ENCODE assay signal across 8 cellular contexts in genomic region chr22:25563757-25564319, GRCh38. TPM values are rescaled to one million over a fixed set of nuclear protein-coding genes. Genes with fewer than 3 reads are reported as not detected.
A peak's percentile ranks its signal among the peaks of the same experiment; 100 is the strongest.
DNase-seq lines count a peak whose midpoint lies in the region; ATAC-seq, FAIRE-seq and TF ChIP-seq lines count a peak whose summit lies in the region.

No MANE protein-coding gene starts in this region.

- CTCF ChIA-PET in CD4-positive, alpha-beta T cell (lab: Charles Lee), result no interaction called here
- CTCF ChIA-PET in HepG2 (lab: Yijun Ruan, JAX; ENCODE audit: low intra/inter-chr PET ratio, low total read pairs), result no interaction called here

- BruUV-seq in HepG2 (replicated peaks; lab: Mats Ljungman, UMichigan), result TSS peak; percentile 76

- no peaks in the 10 kb centered on the region for H3K9me2 ChIP-seq in GM23338 (ENCODE audit: insufficient read depth)
- no peaks in the 10 kb centered on the region for H3K9me2 ChIP-seq in OCI-LY1 (ENCODE audit: low read depth, low read length)

- TF ChIP-seq POLR2A in HepG2 (IDR thresholded peaks at IDR 0.05; ENCODE audit: insufficient read depth in 1 of 2, low read depth in 2 of 2, low read length in 2 of 2), result peak in 1 of 2 experiments; percentile 59; a peak in 2 of 4 replicates

- peaks cover 34% of the 10 kb centered on the region for H3K79me2 ChIP-seq in GM23338 (replicated peaks; ENCODE audit: insufficient read depth)
- H3K79me2 ChIP-seq in OCI-LY1 (ENCODE audit: insufficient read depth, low read length), result no peaks in the 10 kb centered on the region
- H3K79me2 ChIP-seq in HepG2 (ENCODE audit: insufficient read depth, low read length), result peaks cover 16% of the 10 kb centered on the region

- ATAC-seq in CD4-positive, alpha-beta T cell (ENCODE audit: poor library complexity), result peak; percentile 22
- peak; percentile 58 for ATAC-seq in GM23338
- peak; percentile 73 for ATAC-seq in HepG2
- no peak for ATAC-seq in GM21423 (IDR thresholded peaks at IDR 0.05; ENCODE audit: unreplicated experiment)

- peak overlapping the region; percentile 88 for H3K4me3 Mint-ChIP-seq in CD4-positive, alpha-beta T cell
- H3K4me3 Mint-ChIP-seq in GM23338, result peak overlapping the region; percentile 81

- peak; percentile 60 for FAIRE-seq in HepG2 (lab: Jason Lieb, UNC)

- H3K9ac ChIP-seq in OCI-LY1 (ENCODE audit: low read length) (peak overlapping the region; percentile 20; the same call in 1 of the 2 replicates), HepG2 (ENCODE audit: insufficient read depth, low read depth, low read length) (peak overlapping the region; percentile 69)

- H3K27ac ChIP-seq in CD4-positive, alpha-beta T cell (ENCODE audit: low read depth, low read length), result no peak overlapping the region
- H3K27ac ChIP-seq in GM23338 (ENCODE audit: low read depth) (peak overlapping the region; percentile 66; the same call in 1 of the 2 replicates), OCI-LY1 (ENCODE audit: low read depth, low read length, poor library complexity, severe bottlenecking) (no peak overlapping the region), brain microvascular endothelial cell (no peak overlapping the region), HepG2 (ENCODE audit: extremely low read length, insufficient read depth, low read length) (peak overlapping the region; percentile 66)

- TF ChIP-seq EP300 in HepG2 (IDR thresholded peaks at IDR 0.05; ENCODE audit: low read depth in 2 of 2, low read length in 2 of 2), result 0 out of 4 replicates have a peak, but pooled peaks of 1 of the 2 experiments have one; percentile 16
- no peak for TF ChIP-seq EP300 in HepG2 (CRISPR knock-in tag; IDR thresholded peaks at IDR 0.05; ENCODE audit: borderline replicate concordance)

- peaks cover 41% of the 10 kb centered on the region for H3K4me1 Mint-ChIP-seq in CD4-positive, alpha-beta T cell (ENCODE audit: low read depth)
- peaks cover 35% of the 10 kb centered on the region for H3K4me1 Mint-ChIP-seq in GM23338

- peak overlapping the region; percentile 97 for H3K4me2 ChIP-seq in GM23338
- peak overlapping the region; percentile 64 for H3K4me2 ChIP-seq in OCI-LY1 (ENCODE audit: low read length)
- H3K4me2 ChIP-seq in HepG2 (ENCODE audit: low read depth, low read length), result peak overlapping the region; percentile 97

- TF ChIP-seq RAD21 in HepG2 (CRISPR knock-in tag; IDR thresholded peaks at IDR 0.05), result no peak

- H3K36me3 ChIP-seq in GM23338 (ENCODE audit: insufficient read depth) (no peaks in the 10 kb centered on the region), OCI-LY1 (ENCODE audit: insufficient read depth, low read length) (no peaks in the 10 kb centered on the region), brain microvascular endothelial cell (replicated peaks) (no peaks in the 10 kb centered on the region), HepG2 (replicated peaks in 1 of 2; ENCODE audit: control insufficient read depth in 1 of 2, insufficient read depth in 2 of 2, low read length in 2 of 2) (no peaks in the 10 kb centered on the region)

- DNase-seq in CD4-positive, alpha-beta T cell, result peak in 1 of 10 experiments; percentile 35
- DNase-seq in GM23338 (ENCODE audit: low spot score), result peak; percentile 51
- no peak for DNase-seq in brain microvascular endothelial cell
- peak; percentile 61 for DNase-seq in HepG2 (ENCODE audit: low spot score)
- peak; percentile 2 for DNase-seq in stimulated activated CD8-positive, alpha-beta memory T cell treated with anti-CD3 and anti-CD28 coated beads, Interleukin-4, amount 100 ng/mL, for 24 hours (ENCODE audit: low read depth)
- no peak for DNase-seq in T-helper 9 cell

- peaks cover 8% of the 10 kb centered on the region; the same call in 1 of the 2 replicates for H4K20me1 ChIP-seq in GM23338 (replicated peaks; ENCODE audit: insufficient read depth)
- H4K20me1 ChIP-seq in OCI-LY1 (ENCODE audit: insufficient read depth, low read length), result no peaks in the 10 kb centered on the region
- H4K20me1 ChIP-seq in HepG2 (ENCODE audit: insufficient read depth, low read length), result no peaks in the 10 kb centered on the region

- H2AFZ ChIP-seq in GM23338, result peak overlapping the region; percentile 94
- peak overlapping the region; percentile 23 for H2AFZ ChIP-seq in OCI-LY1 (ENCODE audit: low read length)
- no peak overlapping the region for H2AFZ ChIP-seq in HepG2 (ENCODE audit: low read length)

- peak overlapping the region; percentile 22 for H3K27ac Mint-ChIP-seq in CD4-positive, alpha-beta T cell
- H3K27ac Mint-ChIP-seq in GM23338, result no peak overlapping the region; the same call in 1 of the 2 replicates

- intact Hi-C loops in CD4-positive, alpha-beta T cell (cut with DNase I, micrococcal nuclease), result loop anchor here in 1 of 2 experiments (5.0 kb wide), 1 partner anchor 147 kb away; no protein-coding TSS in a partner anchor
- intact Hi-C loops in HepG2 (cut with micrococcal nuclease; ENCODE audit: unreplicated experiment), result loop anchor here (2.0 kb wide), 1 partner anchor 139 kb away; no protein-coding TSS in a partner anchor

- peaks cover 32% of the 10 kb centered on the region for H3K4me1 ChIP-seq in GM23338 (ENCODE audit: insufficient read depth)
- H3K4me1 ChIP-seq in OCI-LY1 (ENCODE audit: insufficient read depth, low read length, severe bottlenecking), result peaks cover 42% of the 10 kb centered on the region
- H3K4me1 ChIP-seq in HepG2 (ENCODE audit: insufficient read depth, low read length), result peaks cover 51% of the 10 kb centered on the region

- H3K27me3 Mint-ChIP-seq in CD4-positive, alpha-beta T cell, result peaks cover under 1% of the 10 kb centered on the region
- peaks cover 15% of the 10 kb centered on the region for H3K27me3 Mint-ChIP-seq in GM23338 (ENCODE audit: insufficient read depth, low read depth, poor library complexity)

- H3K36me3 Mint-ChIP-seq in CD4-positive, alpha-beta T cell (ENCODE audit: low read depth), result peaks cover 4% of the 10 kb centered on the region
- H3K36me3 Mint-ChIP-seq in GM23338 (ENCODE audit: low read depth), result no peaks in the 10 kb centered on the region; the same call in 2 of the 3 replicates

- no peaks in the 10 kb centered on the region for H3K9me3 ChIP-seq in CD4-positive, alpha-beta T cell (ENCODE audit: control insufficient read depth, low read length)
- no peaks in the 10 kb centered on the region for H3K9me3 ChIP-seq in OCI-LY1 (ENCODE audit: low read length)
- H3K9me3 ChIP-seq in HepG2 (ENCODE audit: low read length), result no peaks in the 10 kb centered on the region

- H3K27me3 ChIP-seq in CD4-positive, alpha-beta T cell (ENCODE audit: control insufficient read depth, insufficient read depth, low read length), result no peaks in the 10 kb centered on the region
- peaks cover 17% of the 10 kb centered on the region for H3K27me3 ChIP-seq in GM23338 (ENCODE audit: insufficient read depth)
- peaks cover 8% of the 10 kb centered on the region; the same call in 1 of the 2 replicates for H3K27me3 ChIP-seq in OCI-LY1 (ENCODE audit: insufficient read depth, low read length)
- no peaks in the 10 kb centered on the region for H3K27me3 ChIP-seq in brain microvascular endothelial cell (replicated peaks)
- no peaks in the 10 kb centered on the region; a peak in 1 of 5 replicates for H3K27me3 ChIP-seq in HepG2 (ENCODE audit: control insufficient read depth in 1 of 2, insufficient read depth in 2 of 2, low read length in 2 of 2)

- H3K4me3 ChIP-seq in GM23338 (peak overlapping the region; percentile 96), OCI-LY1 (ENCODE audit: low read depth, low read length, poor library complexity, severe bottlenecking) (peak overlapping the region; percentile 61), brain microvascular endothelial cell (ENCODE audit: low read depth, low read length) (peak overlapping the region; percentile 67), HepG2 (replicated peaks in 1 of 3; ENCODE audit: insufficient read depth in 1 of 3, low read depth in 2 of 3, low read length in 3 of 3) (peak overlapping the region; percentile 73 to 86 (median 74))

- WGBS in HepG2 (ENCODE audit: low lambda C conversion rate), result 0% methylated on average over 21 of the region's 21 CpGs

- H3F3A ChIP-seq in GM23338 (replicated peaks; ENCODE audit: low read depth), result no peaks in the 10 kb centered on the region
- no peaks in the 10 kb centered on the region for H3F3A ChIP-seq in OCI-LY1 (ENCODE audit: insufficient read depth, low read length)

- POLR2A ChIA-PET in CD4-positive, alpha-beta T cell (lab: Charles Lee), result no interaction called here
- POLR2A ChIA-PET in HepG2 (lab: Yijun Ruan, JAX), result interaction anchor here (0.6 to 1.1 kb wide), 4 partner anchors 9 to 102 kb away, joined by 3 to 5 read pairs (median 4); no protein-coding TSS in a partner anchor

- TF ChIP-seq CTCF in CD4-positive, alpha-beta T cell (IDR thresholded peaks at IDR 0.05), result no peak
- 0 out of 4 replicates have a peak, but pooled peaks of 1 of the 2 experiments have one; percentile 8 for TF ChIP-seq CTCF in GM23338 (conservative IDR thresholded peaks at IDR 0.05; ENCODE audit: low read depth in 2 of 2)
- no peak for TF ChIP-seq CTCF in OCI-LY1 (IDR thresholded peaks at IDR 0.05; ENCODE audit: low read length)
- TF ChIP-seq CTCF in brain microvascular endothelial cell (IDR thresholded peaks at IDR 0.05; ENCODE audit: low read depth, low read length, missing control alignments), result no peak
- no peak for TF ChIP-seq CTCF in HepG2 (CRISPR knock-in tag; IDR thresholded peaks at IDR 0.05)

- no peaks in the 10 kb centered on the region for H3K9me3 Mint-ChIP-seq in CD4-positive, alpha-beta T cell
- no peaks in the 10 kb centered on the region for H3K9me3 Mint-ChIP-seq in GM23338

- in situ Hi-C loops in brain microvascular endothelial cell (cut with HindIII; ENCODE audit: low pct_ligation_motif_present, low sequenced_read_pairs), result no loop called here
- in situ Hi-C loops in HepG2 (cut with HindIII; ENCODE audit: extremely low pct_ligation_motif_present, low pct_unique_long_range_greater_than_20kb), result loop anchor here (10.0 kb wide), 1 partner anchor 101 kb away; no protein-coding TSS in a partner anchor

RNA-seq across cellular contexts. Expression of gene GRK3, which starts 0.6 kb away (rescaled TPM):
- 1 to 10 TPM; 1.7 to 2.0 TPM for total RNA-seq in CD4-positive, alpha-beta T cell
- 24.9 and 25.3 TPM in 2 replicates for total RNA-seq in GM23338 (2014; rRNA removed; shearing (Covaris generic))
- 6.0 and 6.4 TPM in 2 replicates for polyA plus RNA-seq in GM23338 (2016; fragmentation: Nextera tagmentation; extraction: Ambion mirVana)
- 16.7 and 23.6 TPM in 2 replicates for total RNA-seq in HepG2 (2016; rRNA removed; fragmentation: Illumina TruSeq; extraction: Trizol)
- 13.1 and 14.5 TPM in 2 replicates for total RNA-seq in HepG2 (2016; cell fraction: cytosol; rRNA removed; fragmentation: Illumina TruSeq; extraction: Trizol; ENCODE audit: low read depth)
- 17.2 and 21.5 TPM in 2 replicates for total RNA-seq in HepG2 (2016; cell fraction: insoluble cytoplasmic fraction; rRNA removed; fragmentation: Illumina TruSeq; extraction: Trizol)
- 24.9 and 31.5 TPM in 2 replicates for total RNA-seq in HepG2 (2016; cell fraction: membrane; rRNA removed; fragmentation: Illumina TruSeq; extraction: Trizol)
- 10.9 and 11.2 TPM in 2 replicates for total RNA-seq in HepG2 (2016; cell fraction: nucleus; rRNA removed; fragmentation: Illumina TruSeq; extraction: Trizol)
- 8.4 and 8.5 TPM in 2 replicates for polyA plus RNA-seq in HepG2 (2011; rRNA removed)
- 4.6 and 7.2 TPM in 2 replicates for polyA plus RNA-seq in HepG2 (2011; cell fraction: cytosol; rRNA removed)
- polyA plus RNA-seq in HepG2 (2011; cell fraction: nucleus; rRNA removed), result 7.4 TPM in 2 replicates
- 6.3 and 6.9 TPM in 2 replicates for polyA plus RNA-seq in HepG2 (2012)
- 9.1 and 9.5 TPM in 2 replicates for polyA plus RNA-seq in HepG2 (2016; cell fraction: cytosol; fragmentation: Illumina TruSeq; extraction: Trizol; ENCODE audit: low read depth)
- 13.1 and 17.4 TPM in 2 replicates for polyA plus RNA-seq in HepG2 (2016; cell fraction: insoluble cytoplasmic fraction; fragmentation: Illumina TruSeq; extraction: Trizol; ENCODE audit: low read depth)
- 18.9 and 19.4 TPM in 2 replicates for polyA plus RNA-seq in HepG2 (2016; cell fraction: membrane; fragmentation: Illumina TruSeq; extraction: Trizol; ENCODE audit: low read depth)
- polyA plus RNA-seq in HepG2 (2016; cell fraction: nucleus; fragmentation: Illumina TruSeq; extraction: Trizol; ENCODE audit: insufficient read depth, low read depth), result 11.1 and 12.7 TPM in 2 replicates
- polyA minus RNA-seq in HepG2 (2011; rRNA and poly(A)+ RNA removed; ENCODE audit: low replicate concordance), result 12.8 TPM in 1 of 2 replicates, not detected in the other
- polyA minus RNA-seq in HepG2 (2011; cell fraction: cytosol; rRNA and poly(A)+ RNA removed), result 9.5 and 11.9 TPM in 2 replicates
- polyA minus RNA-seq in HepG2 (2011; cell fraction: nucleus; rRNA and poly(A)+ RNA removed), result 13.4 and 15.9 TPM in 2 replicates

Comparison
In these comparisons a context has a peak if more than half of its experiments do, and no peak if none do; other contexts are left out.
1. DNase-seq: peak in GM23338 (single experiment), HepG2 (single experiment) and stimulated activated CD8-positive, alpha-beta memory T cell treated with anti-CD3 and anti-CD28 coated beads, Interleukin-4, amount 100 ng/mL, for 24 hours (single experiment); none in brain microvascular endothelial cell (single experiment) and T-helper 9 cell (single experiment).
2. H3K27ac ChIP-seq: peak in GM23338 (single experiment) and HepG2 (single experiment); none in CD4-positive, alpha-beta T cell (single experiment), OCI-LY1 (single experiment) and brain microvascular endothelial cell (single experiment).
3. Peak in every context shown above with its lines, with median percentiles within 50 percentile points of each other: H3K4me2 ChIP-seq and H3K4me3 ChIP-seq.